Comparison of ENCODE assay signal across 8 cellular contexts in genomic region chr2:189142893-189143759, GRCh38. TPM values are rescaled to one million over a fixed set of nuclear protein-coding genes. Genes with fewer than 3 reads are reported as not detected.
A peak's percentile ranks its signal among the peaks of the same experiment; 100 is the strongest.
DNase-seq lines count a peak whose midpoint lies in the region; ATAC-seq and TF ChIP-seq lines count a peak whose summit lies in the region.

No MANE protein-coding gene starts in this region.

- in situ Hi-C loops in G401 (cut with HindIII; ENCODE audit: low sequenced_read_pairs): no loop called here

- ATAC-seq in GM19463 (IDR thresholded peaks at IDR 0.05; ENCODE audit: unreplicated experiment) (peak; percentile 98), HG03442 (IDR thresholded peaks at IDR 0.05; ENCODE audit: unreplicated experiment) (peak; percentile 99)
- peak; percentile 45 for ATAC-seq in stimulated activated memory B cell treated with anti-CD40 and anti-IgM and Interleukin-4, amounts not matched to agents 10 μg/mL and 1 μg/mL and 100 μg/mL, for 72 hours

- no peaks in the 10 kb centered on the region for H3K9me3 Mint-ChIP-seq in activated naive CD4-positive, alpha-beta T cell treated with anti-CD3 and anti-CD28 coated beads, Interleukin-2, amount 10 ng/mL, durations not matched to agents 7 days and 5 days
- H3K9me3 Mint-ChIP-seq in stimulated activated memory B cell treated with anti-CD40 and anti-IgM and Interleukin-4, amounts not matched to agents 10 μg/mL and 1 μg/mL and 100 μg/mL, for 72 hours: no peaks in the 10 kb centered on the region

- no peaks in the 10 kb centered on the region for H3K27me3 ChIP-seq in uterus

- no peak for TF ChIP-seq POLR2A in uterus (IDR thresholded peaks at IDR 0.05)

- no peaks in the 10 kb centered on the region for H3K9me3 ChIP-seq in uterus

- TF ChIP-seq CTCF in uterus (IDR thresholded peaks at IDR 0.05): peak in 2 of 4 experiments; percentile 31 to 33

- peak overlapping the region in 1 of 2 donors; percentile 2 for H3K27ac ChIP-seq in uterus

- no peaks in the 10 kb centered on the region for H3K36me3 ChIP-seq in uterus

- no peak overlapping the region for H3K4me3 ChIP-seq in uterus

- no peaks in the 10 kb centered on the region for H3K36me3 Mint-ChIP-seq in activated naive CD4-positive, alpha-beta T cell treated with anti-CD3 and anti-CD28 coated beads, Interleukin-2, amount 10 ng/mL, durations not matched to agents 7 days and 5 days
- H3K36me3 Mint-ChIP-seq in stimulated activated memory B cell treated with anti-CD40 and anti-IgM and Interleukin-4, amounts not matched to agents 10 μg/mL and 1 μg/mL and 100 μg/mL, for 72 hours: no peaks in the 10 kb centered on the region

- intact Hi-C loops in uterus (cut with DNase I; ENCODE audit: low total_unique reads): no loop called here

- H3K27ac Mint-ChIP-seq in activated naive CD4-positive, alpha-beta T cell treated with anti-CD3 and anti-CD28 coated beads, Interleukin-2, amount 10 ng/mL, durations not matched to agents 7 days and 5 days: no peak overlapping the region
- H3K27ac Mint-ChIP-seq in stimulated activated memory B cell treated with anti-CD40 and anti-IgM and Interleukin-4, amounts not matched to agents 10 μg/mL and 1 μg/mL and 100 μg/mL, for 72 hours: no peak overlapping the region

- H3K4me1 ChIP-seq in uterus: no peaks in the 10 kb centered on the region

- CTCF ChIA-PET in activated naive CD4-positive, alpha-beta T cell treated with anti-CD3 and anti-CD28 coated beads, Interleukin-2, amount 10 ng/mL, durations not matched to agents 7 days and 5 days (lab: Charles Lee): interaction anchor here (0.6 to 4.5 kb wide), 32 partner anchors 9 to 738 kb away, joined by 3 to 47 read pairs (median 5); partner anchors contain the start of gene COL5A2

- H3K27me3 Mint-ChIP-seq in activated naive CD4-positive, alpha-beta T cell treated with anti-CD3 and anti-CD28 coated beads, Interleukin-2, amount 10 ng/mL, durations not matched to agents 7 days and 5 days: no peaks in the 10 kb centered on the region
- no peaks in the 10 kb centered on the region for H3K27me3 Mint-ChIP-seq in stimulated activated memory B cell treated with anti-CD40 and anti-IgM and Interleukin-4, amounts not matched to agents 10 μg/mL and 1 μg/mL and 100 μg/mL, for 72 hours

- H3K4me3 Mint-ChIP-seq in activated naive CD4-positive, alpha-beta T cell treated with anti-CD3 and anti-CD28 coated beads, Interleukin-2, amount 10 ng/mL, durations not matched to agents 7 days and 5 days: no peak overlapping the region
- H3K4me3 Mint-ChIP-seq in stimulated activated memory B cell treated with anti-CD40 and anti-IgM and Interleukin-4, amounts not matched to agents 10 μg/mL and 1 μg/mL and 100 μg/mL, for 72 hours: no peak overlapping the region

- H3K4me1 Mint-ChIP-seq in activated naive CD4-positive, alpha-beta T cell treated with anti-CD3 and anti-CD28 coated beads, Interleukin-2, amount 10 ng/mL, durations not matched to agents 7 days and 5 days: no peaks in the 10 kb centered on the region
- H3K4me1 Mint-ChIP-seq in stimulated activated memory B cell treated with anti-CD40 and anti-IgM and Interleukin-4, amounts not matched to agents 10 μg/mL and 1 μg/mL and 100 μg/mL, for 72 hours: no peaks in the 10 kb centered on the region

- DNase-seq in G401 (ENCODE audit: low spot score) (peak; percentile 18), RPMI7951 (ENCODE audit: low read depth) (peak; percentile 69), islet precursor cell (peak; percentile 82), uterus (no peak)
- DNase-seq in activated naive CD4-positive, alpha-beta T cell treated with anti-CD3 and anti-CD28 coated beads, Interleukin-2, amount 10 ng/mL, durations not matched to agents 7 days and 5 days: peak; percentile 61

RNA-seq across cellular contexts. Expression of gene COL5A2, which starts 36.4 kb away (rescaled TPM):
- 12.8 and 15.2 TPM in 2 replicates for total RNA-seq in G401 (2014; rRNA removed; shearing (Covaris generic))
- total RNA-seq in RPMI7951 (2014; rRNA removed; shearing (Covaris generic)): 175 and 204 TPM in 2 replicates
- total RNA-seq in uterus: 100 to 1,000 TPM in 1 of 4 donors, 10 to 100 TPM in 3; 15.0 to 908 (median 33.3) TPM

Comparison
In these comparisons a context has a peak if more than half of its experiments do, and no peak if none do; other contexts are left out.
1. DNase-seq: peak in G401 (single experiment), RPMI7951 (single experiment), activated naive CD4-positive, alpha-beta T cell treated with anti-CD3 and anti-CD28 coated beads, Interleukin-2, amount 10 ng/mL, durations not matched to agents 7 days and 5 days (single experiment) and islet precursor cell (single experiment); none in uterus (0 of 2).
2. ATAC-seq: peak in every context shown above with its lines; median percentile 99 in HG03442; 98 in GM19463; 45 in stimulated activated memory B cell treated with anti-CD40 and anti-IgM and Interleukin-4, amounts not matched to agents 10 μg/mL and 1 μg/mL and 100 μg/mL, for 72 hours.